In genomic region chr14:29030970-29031369, GRCh38 we compare ENCODE assay signal across 17 cellular contexts.
DNase-seq lines count a peak whose midpoint lies in the region; ATAC-seq and TF ChIP-seq lines count a peak whose summit lies in the region.
"Had no signal": no experiment of that assay in that cellular context is flagged by ENCODE, and none has a peak within 500 bp of the region (broad histone marks: within the 10 kb centered on the region; RNA-seq: fewer than 3 reads in every experiment).

No MANE protein-coding gene starts in this region.

- peaks cover 18% of the 10 kb centered on the region; the same call in 1 of the 2 replicates for H3K4me1 ChIP-seq in GM23338 (ENCODE audit: insufficient read depth)
- H3K4me1 ChIP-seq: BLaER1 treated with 17β-estradiol and CSF1 and Interleukin-3, amounts not matched to agents 10 nM and 100 nM; HAP-1 had no signal

- H3K9me3 Mint-ChIP-seq in GM23338, result peaks cover 18% of the 10 kb centered on the region

- no peaks in the 10 kb centered on the region for H3K9me2 ChIP-seq in GM23338 (ENCODE audit: insufficient read depth)
- no peaks in the 10 kb centered on the region for H3K9me2 ChIP-seq in SU-DHL-6 (replicated peaks; ENCODE audit: insufficient read depth, low read length)

- DNase-seq in NCI-H748 (lab: John Stamatoyannopoulos, UW; ENCODE audit: unreplicated experiment) (peak; percentile 13), NCI-H748 treated with DMSO at 0.1 percent for 48 hours (lab: John Stamatoyannopoulos, UW) (no peak), GM23338 (ENCODE audit: low spot score) (no peak), epithelial cell of esophagus (ENCODE audit: low read depth) (peak; percentile 21)
- DNase-seq: 8988T; AML-193; CD4-positive, CD25-positive, alpha-beta regulatory T cell; DMS 273 treated with DMSO at 0.1 percent for 48 hours; DMS79 treated with DMSO at 0.1 percent for 48 hours; EL; GOT3 had no signal

- H3K4me2 ChIP-seq in GM23338 (no peak overlapping the region), SU-DHL-6 (ENCODE audit: low read depth, low read length, poor library complexity, severe bottlenecking) (no peak overlapping the region)
- H3K4me2 ChIP-seq: BLaER1 treated with 17β-estradiol and CSF1 and Interleukin-3, amounts not matched to agents 10 nM and 100 nM had no signal

- H3K27me3 ChIP-seq in GM23338 (ENCODE audit: insufficient read depth) (no peaks in the 10 kb centered on the region), SU-DHL-6 (ENCODE audit: low read length) (no peaks in the 10 kb centered on the region)
- H3K27me3 ChIP-seq: BLaER1 treated with 17β-estradiol and CSF1 and Interleukin-3, amounts not matched to agents 10 nM and 100 nM had no signal

- no peak overlapping the region for H3K27ac ChIP-seq in GM23338 (ENCODE audit: low read depth)
- H3K27ac ChIP-seq in SU-DHL-6 (ENCODE audit: low read depth, low read length), result no peak overlapping the region
- H3K27ac ChIP-seq: BLaER1 treated with 17β-estradiol and CSF1 and Interleukin-3, amounts not matched to agents 10 nM and 100 nM; HL-60 had no signal

- H3K4me3 ChIP-seq in GM23338 (no peak overlapping the region), SU-DHL-6 (ENCODE audit: insufficient read depth, low read length, poor library complexity, severe bottlenecking) (no peak overlapping the region), epithelial cell of esophagus (ENCODE audit: low read length) (no peak overlapping the region)
- H3K4me3 ChIP-seq: BLaER1 treated with 17β-estradiol and CSF1 and Interleukin-3, amounts not matched to agents 10 nM and 100 nM; HAP-1 had no signal

- peaks cover 18% of the 10 kb centered on the region; the same call in 2 of the 3 replicates for H3K36me3 Mint-ChIP-seq in GM23338 (ENCODE audit: low read depth)
- H3K36me3 Mint-ChIP-seq: CD4-positive, CD25-positive, alpha-beta regulatory T cell had no signal

- no peaks in the 10 kb centered on the region for H3K27me3 Mint-ChIP-seq in GM23338 (ENCODE audit: insufficient read depth, low read depth, poor library complexity)
- H3K27me3 Mint-ChIP-seq: CD4-positive, CD25-positive, alpha-beta regulatory T cell had no signal

- peak overlapping the region; percentile 70 for H3K27ac Mint-ChIP-seq in GM23338
- H3K27ac Mint-ChIP-seq: CD4-positive, CD25-positive, alpha-beta regulatory T cell had no signal

- H3F3A ChIP-seq in GM23338 (replicated peaks; ENCODE audit: low read depth), result no peaks in the 10 kb centered on the region
- H3F3A ChIP-seq in SU-DHL-6 (ENCODE audit: insufficient read depth), result no peaks in the 10 kb centered on the region

- peaks cover 24% of the 10 kb centered on the region for H3K4me1 Mint-ChIP-seq in GM23338
- H3K4me1 Mint-ChIP-seq: CD4-positive, CD25-positive, alpha-beta regulatory T cell had no signal

- TF ChIP-seq CTCF in GM23338 (conservative IDR thresholded peaks at IDR 0.05; ENCODE audit: low read depth in 2 of 2) (no peak), SU-DHL-6 (IDR thresholded peaks at IDR 0.05; ENCODE audit: insufficient read depth, low read length, poor library complexity, severe bottlenecking) (no peak), epithelial cell of esophagus (IDR thresholded peaks at IDR 0.05; ENCODE audit: insufficient read depth, low read depth, low read length, missing control alignments) (no peak)

- H4K20me1 ChIP-seq in GM23338 (replicated peaks; ENCODE audit: insufficient read depth) (no peaks in the 10 kb centered on the region), SU-DHL-6 (ENCODE audit: low read depth, low read length) (no peaks in the 10 kb centered on the region)
- H4K20me1 ChIP-seq: BLaER1 treated with 17β-estradiol and CSF1 and Interleukin-3, amounts not matched to agents 10 nM and 100 nM had no signal

- ATAC-seq in GM23338 (no peak), HG03139 (IDR thresholded peaks at IDR 0.05; ENCODE audit: unreplicated experiment) (no peak), HG03135 (IDR thresholded peaks at IDR 0.05; ENCODE audit: unreplicated experiment) (no peak)

- no peak overlapping the region for H3K9ac ChIP-seq in SU-DHL-6 (ENCODE audit: low read length)
- H3K9ac ChIP-seq: BLaER1 treated with 17β-estradiol and CSF1 and Interleukin-3, amounts not matched to agents 10 nM and 100 nM had no signal

- H3K9me3 ChIP-seq in SU-DHL-6 (ENCODE audit: insufficient read depth, low read length), result no peaks in the 10 kb centered on the region
- H3K9me3 ChIP-seq: HAP-1 had no signal

- H3K36me3 ChIP-seq in GM23338 (ENCODE audit: insufficient read depth) (no peaks in the 10 kb centered on the region), SU-DHL-6 (ENCODE audit: low read length) (no peaks in the 10 kb centered on the region)
- H3K36me3 ChIP-seq: BLaER1 treated with 17β-estradiol and CSF1 and Interleukin-3, amounts not matched to agents 10 nM and 100 nM; HAP-1 had no signal

- no peak overlapping the region for H2AFZ ChIP-seq in GM23338
- peak overlapping the region; percentile 5 for H2AFZ ChIP-seq in SU-DHL-6 (ENCODE audit: low read depth, low read length, severe bottlenecking)

- H3K4me3 Mint-ChIP-seq in GM23338, result no peak overlapping the region
- H3K4me3 Mint-ChIP-seq: CD4-positive, CD25-positive, alpha-beta regulatory T cell had no signal

- no peaks in the 10 kb centered on the region for H3K79me2 ChIP-seq in GM23338 (replicated peaks; ENCODE audit: insufficient read depth)
- H3K79me2 ChIP-seq in SU-DHL-6 (ENCODE audit: insufficient read depth, low read length), result no peaks in the 10 kb centered on the region

TF ChIP-seq in GM23338, 12 proteins besides CTCF, POLR2A, EP300 and RAD21:
- TF ChIP-seq CREB1 (CRISPR knock-in tag; IDR thresholded peaks at IDR 0.05; ENCODE audit: low read depth) (no peak), REST (IDR thresholded peaks at IDR 0.05; ENCODE audit: unreplicated experiment) (no peak)

Comparison
In these comparisons a context has a peak if more than half of its experiments do, and no peak if none do; other contexts are left out.
1. DNase-seq: peak in NCI-H748 (single experiment) and epithelial cell of esophagus (single experiment); none in NCI-H748 treated with DMSO at 0.1 percent for 48 hours (single experiment) and GM23338 (single experiment).